Comparison of ENCODE assay signal across 10 cellular contexts in the genomic region with DNA sequence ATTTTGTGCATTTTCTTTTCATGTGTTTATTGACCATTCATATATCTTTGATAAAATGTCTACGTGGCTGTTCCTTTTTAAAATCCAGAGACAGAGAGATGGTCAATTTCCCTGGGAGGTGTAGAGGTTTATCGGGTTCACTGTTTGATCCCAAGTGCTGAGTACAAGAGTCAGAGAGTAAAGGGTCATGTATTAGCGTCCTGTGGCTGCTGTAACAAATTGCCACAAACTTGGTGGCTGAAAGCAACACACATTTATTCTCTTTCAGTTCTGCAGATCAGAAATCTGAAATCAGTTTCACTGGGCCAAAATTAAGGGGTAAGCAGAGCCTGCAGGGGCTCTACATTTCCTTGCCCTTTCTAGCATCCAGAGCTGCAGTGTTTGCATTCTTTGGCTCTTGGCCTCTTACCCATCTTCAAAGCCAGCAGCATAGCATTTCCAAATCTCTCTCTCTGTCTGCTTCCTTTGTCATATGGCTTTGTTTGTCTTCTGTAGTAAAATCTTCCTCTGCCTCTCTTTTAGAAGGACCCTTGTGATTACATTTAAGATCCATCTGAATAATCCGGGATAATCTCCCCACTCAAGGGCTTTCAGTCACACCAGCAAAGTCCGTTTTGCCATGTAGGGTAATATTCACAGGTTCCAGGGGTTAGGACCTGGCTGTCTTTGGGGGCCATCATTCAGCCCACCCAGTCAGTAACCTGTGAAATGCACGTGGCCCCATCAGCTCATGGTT. TPM values are rescaled to one million over a fixed set of nuclear protein-coding genes. Genes with fewer than 3 reads are reported as not detected.
DNase-seq lines count a peak whose midpoint lies in the region; ATAC-seq, FAIRE-seq and TF ChIP-seq lines count a peak whose summit lies in the region.
"Had no signal": no experiment of that assay in that cellular context is flagged by ENCODE, and none has a peak within 500 bp of the region (broad histone marks: within the 10 kb centered on the region; RNA-seq: fewer than 3 reads in every experiment).

No MANE protein-coding gene starts in this region.

- intact Hi-C loops in natural killer cell (cut with micrococcal nuclease), result loop anchor here (10.0 kb wide), 3 partner anchors 969 to 1089 kb away; no protein-coding TSS in a partner anchor
- intact Hi-C loops in GM12878 (cut with micrococcal nuclease; ENCODE audit: unreplicated experiment), result loop anchor here (10.0 kb wide), 1 partner anchor 599 kb away; the partner anchor contains the start of gene OTX1

- no peak overlapping the region for H3K9ac ChIP-seq in GM12878 (ENCODE audit: control insufficient read depth, insufficient read depth, low read length)
- H3K9ac ChIP-seq in mucosa of stomach (ENCODE audit: low read length), result peak overlapping the region; percentile 73

- no peak for TF ChIP-seq CTCF in natural killer cell (IDR thresholded peaks at IDR 0.05)
- no peak for TF ChIP-seq CTCF in GM12878 (IDR thresholded peaks at IDR 0.05 in 2 of 3, conservative IDR thresholded peaks at IDR 0.05 in 1 of 3; ENCODE audit: control insufficient read depth in 2 of 3, extremely low read depth in 1 of 3, insufficient read depth in 1 of 3, low read depth in 3 of 3, low read length in 3 of 3)

- no peaks in the 10 kb centered on the region for H3K36me3 ChIP-seq in GM12878 (ENCODE audit: control insufficient read depth in 2 of 2, insufficient read depth in 2 of 2, low read length in 1 of 2)
- H3K36me3 ChIP-seq in mucosa of stomach (ENCODE audit: control insufficient read depth, insufficient read depth, low read length), result no peaks in the 10 kb centered on the region

- no peaks in the 10 kb centered on the region for H3K4me1 Mint-ChIP-seq in natural killer cell treated with Interleukin-12 subunit alpha and Interleukin-12 subunit beta and Interleukin-15 and Interleukin-18, amount 100 ng/mL, for 72 hours (ENCODE audit: low read depth in 2 of 2)
- peaks cover 0 to 6% of the 10 kb centered on the region in 2 donors for H3K4me1 Mint-ChIP-seq in natural killer cell

- H4K20me1 ChIP-seq in GM12878 (ENCODE audit: control insufficient read depth, insufficient read depth), result no peaks in the 10 kb centered on the region

- H3K27me3 ChIP-seq in GM12878 (replicated peaks in 1 of 2; ENCODE audit: control insufficient read depth in 2 of 2, insufficient read depth in 2 of 2, low read length in 1 of 2) (no peaks in the 10 kb centered on the region), mucosa of stomach (ENCODE audit: control insufficient read depth, insufficient read depth, low read length) (peaks cover 7% of the 10 kb centered on the region)

- H3K9me3 ChIP-seq in GM12878 (replicated peaks; ENCODE audit: control insufficient read depth, insufficient read depth, low read length), result no peaks in the 10 kb centered on the region
- H3K9me3 ChIP-seq in mucosa of stomach (ENCODE audit: control insufficient read depth, low read length), result no peaks in the 10 kb centered on the region

- H3K79me2 ChIP-seq in GM12878 (ENCODE audit: control insufficient read depth, insufficient read depth, low read length), result no peaks in the 10 kb centered on the region

- peaks cover 0 to 5% of the 10 kb centered on the region in 2 donors for H3K27me3 Mint-ChIP-seq in natural killer cell treated with Interleukin-12 subunit alpha and Interleukin-12 subunit beta and Interleukin-15 and Interleukin-18, amount 100 ng/mL, for 72 hours
- peaks cover 0 to 7% of the 10 kb centered on the region in 2 donors for H3K27me3 Mint-ChIP-seq in natural killer cell (ENCODE audit: low read depth in 2 of 2)

- no peak for TF ChIP-seq RAD21 in GM12878 (IDR thresholded peaks at IDR 0.05; ENCODE audit: insufficient read depth, low read depth, low read length)

- H3K4me3 ChIP-seq in GM12878, result no peak overlapping the region
- H3K4me3 ChIP-seq in mucosa of stomach (ENCODE audit: low read length), result no peak overlapping the region

- no peak for ATAC-seq in natural killer cell treated with Interleukin-12 subunit alpha and Interleukin-12 subunit beta and Interleukin-15 and Interleukin-18, amount 100 ng/mL, for 72 hours
- ATAC-seq in natural killer cell (no peak), GM12878 (no peak), HG03571 (IDR thresholded peaks at IDR 0.05; ENCODE audit: unreplicated experiment) (no peak)
- no peak for ATAC-seq in activated naive CD4-positive, alpha-beta T cell treated with anti-CD3 and anti-CD28 coated beads, Interleukin-2, amount 50 U/mL, for 72 hours

- H3K27ac ChIP-seq in GM12878 (ENCODE audit: control insufficient read depth, insufficient read depth), result no peak overlapping the region

- no TSS peak for BruUV-seq in GM12878 (replicated peaks; lab: Mats Ljungman, UMichigan)

- peak overlapping the region; percentile 4 for H3K4me3 Mint-ChIP-seq in natural killer cell treated with Interleukin-12 subunit alpha and Interleukin-12 subunit beta and Interleukin-15 and Interleukin-18, amount 100 ng/mL, for 72 hours
- no peak overlapping the region for H3K4me3 Mint-ChIP-seq in natural killer cell

- RAD21 ChIA-PET in GM12878 (lab: Charles Lee; ENCODE audit: unreplicated experiment), result interaction anchor here (0.9 to 8.9 kb wide), 16 partner anchors 10 to 1031 kb away, joined by 3 to 183 read pairs (median 8); partner anchors contain the start of gene TMEM17

- H3K4me2 ChIP-seq in GM12878 (ENCODE audit: control insufficient read depth, insufficient read depth), result no peak overlapping the region; the same call in 1 of the 2 replicates

- CTCF ChIA-PET in GM12878 (lab: Yijun Ruan, JAX), result interaction anchor here (0.6 to 11.6 kb wide), 48 partner anchors 8 to 1656 kb away, joined by 3 to 249 read pairs (median 5); partner anchors contain the start of genes COMMD1 and EHBP1

- no peak for DNase-seq in natural killer cell treated with Interleukin-12 subunit alpha and Interleukin-12 subunit beta and Interleukin-15 and Interleukin-18, amount 100 ng/mL, for 72 hours (ENCODE audit: low spot score)
- DNase-seq in natural killer cell, result no peak
- no peak for DNase-seq in GM12878 (ENCODE audit: low read depth, low spot score)
- DNase-seq in NCI-H2081 (lab: John Stamatoyannopoulos, UW), result no peak
- DNase-seq in activated naive CD4-positive, alpha-beta T cell treated with anti-CD3 and anti-CD28 coated beads, Interleukin-2, amount 50 U/mL, for 72 hours (ENCODE audit: low spot score in 2 of 2), result no peak
- DNase-seq in stimulated activated naive CD4-positive, alpha-beta T cell treated with Interleukin-2 at 50 U/mL for 16 hours (lab: John Stamatoyannopoulos, UW), result no peak

- TF ChIP-seq EP300 in GM12878 (IDR thresholded peaks at IDR 0.05; ENCODE audit: borderline replicate concordance in 1 of 2, control insufficient read depth in 1 of 2, low read depth in 2 of 2, low read length in 2 of 2), result no peak

- H3K27ac Mint-ChIP-seq in natural killer cell treated with Interleukin-12 subunit alpha and Interleukin-12 subunit beta and Interleukin-15 and Interleukin-18, amount 100 ng/mL, for 72 hours, result no peak overlapping the region
- H3K27ac Mint-ChIP-seq in natural killer cell, result no peak overlapping the region
- no peak overlapping the region for H3K27ac Mint-ChIP-seq in activated naive CD4-positive, alpha-beta T cell treated with anti-CD3 and anti-CD28 coated beads, Interleukin-2, amount 50 U/mL, for 72 hours
- H3K27ac Mint-ChIP-seq: H9 had no signal

- no peaks in the 10 kb centered on the region for H3K36me3 Mint-ChIP-seq in natural killer cell treated with Interleukin-12 subunit alpha and Interleukin-12 subunit beta and Interleukin-15 and Interleukin-18, amount 100 ng/mL, for 72 hours
- H3K36me3 Mint-ChIP-seq in natural killer cell, result no peaks in the 10 kb centered on the region
- H3K36me3 Mint-ChIP-seq in activated naive CD4-positive, alpha-beta T cell treated with anti-CD3 and anti-CD28 coated beads, Interleukin-2, amount 50 U/mL, for 72 hours, result no peaks in the 10 kb centered on the region

- no peaks in the 10 kb centered on the region for H3K9me3 Mint-ChIP-seq in natural killer cell treated with Interleukin-12 subunit alpha and Interleukin-12 subunit beta and Interleukin-15 and Interleukin-18, amount 100 ng/mL, for 72 hours
- no peaks in the 10 kb centered on the region for H3K9me3 Mint-ChIP-seq in natural killer cell
- H3K9me3 Mint-ChIP-seq in activated naive CD4-positive, alpha-beta T cell treated with anti-CD3 and anti-CD28 coated beads, Interleukin-2, amount 50 U/mL, for 72 hours, result no peaks in the 10 kb centered on the region
- H3K9me3 Mint-ChIP-seq: H9 had no signal

- TF ChIP-seq POLR2A in GM12878 (IDR thresholded peaks at IDR 0.05; ENCODE audit: low read depth, low read length), result no peak

- POLR2A ChIA-PET in GM12878 (lab: Charles Lee), result no interaction called here

- H2AFZ ChIP-seq in GM12878 (ENCODE audit: control insufficient read depth, low read depth, low read length), result peak overlapping the region; percentile 93; the same call in 1 of the 2 replicates

- WGBS in GM12878 (ENCODE audit: insufficient coverage, insufficient replicate concordance, low lambda C conversion rate, missing lambda C conversion rate), result 88% methylated on average over 6 of the region's 6 CpGs

- in situ Hi-C loops in GM12878 (cut with MboI), result loop anchor here (5.0 to 25.0 kb wide), 2 partner anchors 316 to 1031 kb away; no protein-coding TSS in a partner anchor

- SMC1A ChIA-PET in GM12878 (lab: Charles Lee; ENCODE audit: uncharacterized antibody, unreplicated experiment), result interaction anchor here (0.6 to 11.7 kb wide), 22 partner anchors 8 to 1032 kb away, joined by 3 to 201 read pairs (median 4); no protein-coding TSS in a partner anchor

- no peak for FAIRE-seq in GM12878 (lab: Jason Lieb, UNC)
- FAIRE-seq: small intestine had no signal

- H3K4me1 ChIP-seq in GM12878 (ENCODE audit: control insufficient read depth, insufficient read depth, low read length) (no peaks in the 10 kb centered on the region), mucosa of stomach (ENCODE audit: control insufficient read depth, insufficient read depth, low read length) (peaks cover 9% of the 10 kb centered on the region)

RNA-seq across cellular contexts. Expression of gene TMEM17, which starts 49.9 kb away (rescaled TPM):
- under 1 TPM; 0.14 to 0.28 TPM for total RNA-seq in natural killer cell treated with Interleukin-12 subunit alpha and Interleukin-12 subunit beta and Interleukin-15 and Interleukin-18, amount 100 ng/mL, for 72 hours
- total RNA-seq in natural killer cell (under 1 TPM in 1 of 3 donors, not detected in 2; 0.18 TPM), GM12878 (2014; rRNA removed) (1.2 and 1.9 TPM in 2 replicates), GM12878 (2014; rRNA removed; fragmentation: Illumina TruSeq; extraction: Trizol) (1.4 and 1.5 TPM in 2 replicates), GM12878 (2021) (0.87 and 0.93 TPM in 2 replicates)
- 1.8 and 3.0 TPM in 2 replicates for total RNA-seq in GM12878 (2013; cell fraction: nucleolus; rRNA removed)
- polyA plus RNA-seq in GM12878 (2011; ENCODE audit: low read depth), result 0.66 TPM
- polyA plus RNA-seq in GM12878 (2011; rRNA removed) (1.6 and 1.9 TPM in 2 replicates), GM12878 (2014; fragmentation: Illumina TruSeq; extraction: Trizol) (1.4 and 1.6 TPM in 2 replicates), GM12878 (2014; fragmentation: Nextera tagmentation; extraction: Ambion mirVana) (1 to 10 TPM; 1.2 to 1.6 TPM), GM12878 (2014; rRNA removed) (1.3 and 1.9 TPM in 2 replicates), GM12878 (2016; fragmentation: Nextera tagmentation; extraction: Ambion mirVana) (1 to 10 TPM; 1.9 to 2.6 TPM)
- polyA plus RNA-seq in GM12878 (2011; cell fraction: cytosol; rRNA removed), result 0.72 and 1.0 TPM in 2 replicates
- 0.66 and 0.72 TPM in 2 replicates for polyA plus RNA-seq in GM12878 (2011; cell fraction: nucleus; rRNA removed)
- 0.36 and 0.47 TPM in 2 replicates for polyA plus RNA-seq in GM12878 (2012)
- polyA minus RNA-seq in GM12878 (2011; rRNA and poly(A)+ RNA removed), result 0.41 and 0.66 TPM in 2 replicates
- polyA minus RNA-seq in GM12878 (2011; cell fraction: cytosol; rRNA and poly(A)+ RNA removed), result not detected in 2 replicates
- 0.36 and 0.57 TPM in 2 replicates for polyA minus RNA-seq in GM12878 (2011; cell fraction: nucleus; rRNA and poly(A)+ RNA removed)
- not detected for total RNA-seq in activated naive CD4-positive, alpha-beta T cell treated with anti-CD3 and anti-CD28 coated beads, Interleukin-2, amount 50 U/mL, for 72 hours
